29 cellular contexts compared by ENCODE assay signal in genomic region chr14:92009604-92010003, GRCh38.
"Had no signal": no experiment of that assay in that cellular context is flagged by ENCODE, and none has a peak within 500 bp of the region (broad histone marks: within the 10 kb centered on the region; RNA-seq: fewer than 3 reads in every experiment).

No MANE protein-coding gene starts in this region.

- H3K27me3 ChIP-seq: body of pancreas, colonic mucosa had no signal

- H3K4me1 ChIP-seq: colonic mucosa had no signal

- ATAC-seq: activated CD4-positive, alpha-beta T cell treated with anti-CD3 and anti-CD28 coated beads for 36 hours; activated CD8-positive, alpha-beta memory T cell treated with anti-CD3 and anti-CD28 coated beads, Interleukin-2, amount 10 ng/mL, durations not matched to agents 7 days and 5 days; activated CD8-positive, alpha-beta T cell treated with anti-CD3 and anti-CD28 coated beads, Interleukin-2, amount 10 ng/mL, durations not matched to agents 7 days and 5 days; body of pancreas; esophagus mucosa had no signal

- FAIRE-seq: astrocyte, frontal cortex had no signal

- H3K27me3 Mint-ChIP-seq: activated CD4-positive, alpha-beta memory T cell treated with anti-CD3 and anti-CD28 coated beads for 36 hours; activated CD4-positive, alpha-beta T cell treated with anti-CD3 and anti-CD28 coated beads for 36 hours; activated CD4-positive, alpha-beta T cell treated with anti-CD3 and anti-CD28 coated beads, Interleukin-2, amount 10 ng/mL, durations not matched to agents 24 days and 14 days; activated CD8-positive, alpha-beta memory T cell treated with anti-CD3 and anti-CD28 coated beads, Interleukin-2, amount 10 ng/mL, durations not matched to agents 7 days and 5 days; activated naive CD4-positive, alpha-beta T cell treated with anti-CD3 and anti-CD28 coated beads, Interleukin-2, amount 50 U/mL, for 24 hours; activated naive CD8-positive, alpha-beta T cell treated with anti-CD3 and anti-CD28 coated beads, Interleukin-2, amount 10 ng/mL, durations not matched to agents 7 days and 5 days had no signal

- DNase-seq: activated CD4-positive, alpha-beta memory T cell treated with anti-CD3 and anti-CD28 coated beads for 36 hours; activated CD4-positive, alpha-beta T cell treated with anti-CD3 and anti-CD28 coated beads for 36 hours; activated CD4-positive, alpha-beta T cell treated with anti-CD3 and anti-CD28 coated beads, Interleukin-2, amount 10 ng/mL, durations not matched to agents 24 days and 14 days; activated CD4-positive, CD25-positive, alpha-beta regulatory T cell; activated CD4-positive, CD25-positive, alpha-beta regulatory T cell treated with anti-CD3 and anti-CD28 coated beads, Interleukin-2, amount 50 U/mL, for 72 hours; activated CD8-positive, alpha-beta memory T cell treated with anti-CD3 and anti-CD28 coated beads, Interleukin-2, amount 10 ng/mL, durations not matched to agents 7 days and 5 days; activated CD8-positive, alpha-beta memory T cell treated with anti-CD3 and anti-CD28 coated beads, Interleukin-2, amount 50 U/mL, for 4 hours; activated CD8-positive, alpha-beta T cell treated with anti-CD3 and anti-CD28 coated beads, Interleukin-2, amount 10 ng/mL, durations not matched to agents 7 days and 5 days; activated effector memory CD4-positive, alpha-beta T cell treated with anti-CD3 and anti-CD28 coated beads, Interleukin-2, amount 50 U/mL, for 16 hours; activated naive CD4-positive, alpha-beta T cell treated with anti-CD3 and anti-CD28 coated beads for 36 hours; activated naive CD8-positive, alpha-beta T cell treated with anti-CD3 and anti-CD28 coated beads, Interleukin-2, amount 10 ng/mL, durations not matched to agents 7 days and 5 days; activated T-cell treated with anti-CD3 and anti-CD28 coated beads, Interleukin-2, amount 50 U/mL, for 1 hour; activated T-cell treated with anti-CD3 and anti-CD28 coated beads, Interleukin-2, amount 50 U/mL, for 48 hours; amniotic stem cell; anterior cingulate cortex; body of pancreas; caudate nucleus; colonic mucosa; effector memory CD4-positive, alpha-beta T cell; endodermal cell; foreskin fibroblast; head of caudate nucleus; T-helper 2 cell had no signal

- H3K4me3 ChIP-seq: body of pancreas, colonic mucosa had no signal

- H3K27ac ChIP-seq: body of pancreas, colonic mucosa had no signal

- H3K4me3 Mint-ChIP-seq: activated CD4-positive, alpha-beta memory T cell treated with anti-CD3 and anti-CD28 coated beads for 36 hours; activated CD4-positive, alpha-beta T cell treated with anti-CD3 and anti-CD28 coated beads for 36 hours; activated CD4-positive, alpha-beta T cell treated with anti-CD3 and anti-CD28 coated beads, Interleukin-2, amount 10 ng/mL, durations not matched to agents 24 days and 14 days; activated CD8-positive, alpha-beta memory T cell treated with anti-CD3 and anti-CD28 coated beads, Interleukin-2, amount 10 ng/mL, durations not matched to agents 7 days and 5 days; activated CD8-positive, alpha-beta T cell treated with anti-CD3 and anti-CD28 coated beads, Interleukin-2, amount 10 ng/mL, durations not matched to agents 7 days and 5 days; activated naive CD4-positive, alpha-beta T cell treated with anti-CD3 and anti-CD28 coated beads for 36 hours; activated naive CD4-positive, alpha-beta T cell treated with anti-CD3 and anti-CD28 coated beads, Interleukin-2, amount 50 U/mL, for 24 hours; activated naive CD8-positive, alpha-beta T cell treated with anti-CD3 and anti-CD28 coated beads, Interleukin-2, amount 10 ng/mL, durations not matched to agents 7 days and 5 days; activated T-helper 1 cell treated with anti-CD3 and anti-CD28 coated beads, Interleukin-12 subunit alpha, Interleukin-12 subunit beta, Interleukin-2, Interleukin-4 antibody, amounts not matched to agents 30 ng/mL and 10 ng/mL and 1 ng/mL, durations not matched to agents 14 hours and 24 hours and 36 hours; endodermal cell had no signal

- H3K9me3 ChIP-seq: body of pancreas, colonic mucosa had no signal

- H3K9me3 Mint-ChIP-seq: activated CD4-positive, alpha-beta memory T cell treated with anti-CD3 and anti-CD28 coated beads for 36 hours; activated naive CD4-positive, alpha-beta T cell treated with anti-CD3 and anti-CD28 coated beads for 36 hours; activated naive CD4-positive, alpha-beta T cell treated with anti-CD3 and anti-CD28 coated beads, Interleukin-2, amount 50 U/mL, for 24 hours; activated naive CD8-positive, alpha-beta T cell treated with anti-CD3 and anti-CD28 coated beads, Interleukin-2, amount 10 ng/mL, durations not matched to agents 7 days and 5 days; activated T-helper 1 cell treated with anti-CD3 and anti-CD28 coated beads, Interleukin-12 subunit alpha, Interleukin-12 subunit beta, Interleukin-2, Interleukin-4 antibody, amounts not matched to agents 30 ng/mL and 10 ng/mL and 1 ng/mL, durations not matched to agents 14 hours and 24 hours and 36 hours; activated T-helper 2 cell treated with anti-CD3 and anti-CD28 coated beads, Interferon-gamma antibody, Interleukin-2, Interleukin-4, amounts not matched to agents 10 μg/mL and 5 μg/mL and 100 μg/mL, durations not matched to agents 14 hours and 24 hours and 36 hours; endodermal cell had no signal

- H3K27ac Mint-ChIP-seq: activated CD4-positive, alpha-beta memory T cell treated with anti-CD3 and anti-CD28 coated beads for 36 hours; activated CD4-positive, alpha-beta T cell treated with anti-CD3 and anti-CD28 coated beads for 36 hours; activated CD4-positive, alpha-beta T cell treated with anti-CD3 and anti-CD28 coated beads, Interleukin-2, amount 10 ng/mL, durations not matched to agents 24 days and 14 days; activated CD8-positive, alpha-beta memory T cell treated with anti-CD3 and anti-CD28 coated beads, Interleukin-2, amount 10 ng/mL, durations not matched to agents 7 days and 5 days; activated CD8-positive, alpha-beta T cell treated with anti-CD3 and anti-CD28 coated beads, Interleukin-2, amount 10 ng/mL, durations not matched to agents 7 days and 5 days; activated naive CD4-positive, alpha-beta T cell treated with anti-CD3 and anti-CD28 coated beads for 36 hours; activated naive CD4-positive, alpha-beta T cell treated with anti-CD3 and anti-CD28 coated beads, Interleukin-2, amount 50 U/mL, for 24 hours; activated naive CD8-positive, alpha-beta T cell treated with anti-CD3 and anti-CD28 coated beads, Interleukin-2, amount 10 ng/mL, durations not matched to agents 7 days and 5 days; activated T-helper 1 cell treated with anti-CD3 and anti-CD28 coated beads, Interleukin-12 subunit alpha, Interleukin-12 subunit beta, Interleukin-2, Interleukin-4 antibody, amounts not matched to agents 30 ng/mL and 10 ng/mL and 1 ng/mL, durations not matched to agents 14 hours and 24 hours and 36 hours; activated T-helper 2 cell treated with anti-CD3 and anti-CD28 coated beads, Interferon-gamma antibody, Interleukin-2, Interleukin-4, amounts not matched to agents 10 μg/mL and 5 μg/mL and 100 μg/mL, durations not matched to agents 14 hours and 24 hours and 36 hours; endodermal cell had no signal

- H3K36me3 ChIP-seq: colonic mucosa had no signal
